Comparison of ENCODE assay signal across 20 cellular contexts in the genomic region with DNA sequence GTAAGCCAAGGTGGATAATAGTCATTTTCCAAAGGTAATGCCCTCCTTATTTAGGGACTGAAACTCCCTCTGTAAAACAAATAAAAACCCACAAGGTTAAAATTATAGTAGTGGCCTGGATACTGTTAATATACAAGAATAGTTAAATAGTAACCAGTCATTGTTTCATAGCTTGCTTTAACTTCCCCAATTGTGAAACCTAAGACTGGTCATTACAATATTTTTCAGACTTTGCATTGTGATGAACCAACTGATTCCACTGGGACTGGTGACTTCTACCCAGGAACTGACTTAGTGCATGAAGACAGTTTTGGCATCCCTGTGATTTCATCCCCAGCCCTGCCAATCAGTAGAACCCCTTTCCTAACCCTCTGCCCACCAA.
A peak's percentile ranks its signal among the peaks of the same experiment; 100 is the strongest.
DNase-seq lines count a peak whose midpoint lies in the region; TF ChIP-seq lines count a peak whose summit lies in the region.
"Had no signal": no experiment of that assay in that cellular context is flagged by ENCODE, and none has a peak within 500 bp of the region (broad histone marks: within the 10 kb centered on the region; RNA-seq: fewer than 3 reads in every experiment).

No MANE protein-coding gene starts in this region.

- intact Hi-C loops in MCF 10A (cut with micrococcal nuclease) (no loop called here), breast epithelium (cut with DNase I; ENCODE audit: low total_unique reads) (no loop called here)
- intact Hi-C loops in activated T-helper 2 cell treated with anti-CD3 and anti-CD28 coated beads, Interferon-gamma antibody, Interleukin-2, Interleukin-4, amounts not matched to agents 10 μg/mL and 5 μg/mL and 100 μg/mL, durations not matched to agents 14 hours and 24 hours and 36 hours (cut with micrococcal nuclease), result no loop called here

- H3K9me3 ChIP-seq in breast epithelium (peaks cover 0 to 12% of the 10 kb centered on the region in 2 donors), HUES6 (ENCODE audit: control insufficient read depth, insufficient read depth, low read depth, low read length) (peaks cover 16% of the 10 kb centered on the region; the same call in 1 of the 2 replicates), hepatocyte (ENCODE audit: low read depth) (no peaks in the 10 kb centered on the region)
- H3K9me3 ChIP-seq: SJCRH30 had no signal

- H3K9ac ChIP-seq in HUES6 (ENCODE audit: low read length), result no peak overlapping the region
- H3K9ac ChIP-seq: BLaER1 treated with 17β-estradiol and CSF1 and Interleukin-3, amounts not matched to agents 10 nM and 100 nM; KMS-11 had no signal

- H3K27me3 Mint-ChIP-seq in MCF 10A (ENCODE audit: insufficient read depth, unreplicated experiment) (no peaks in the 10 kb centered on the region), glutamatergic neuron (ENCODE audit: unreplicated experiment) (no peaks in the 10 kb centered on the region)
- no peaks in the 10 kb centered on the region for H3K27me3 Mint-ChIP-seq in activated T-helper 2 cell treated with anti-CD3 and anti-CD28 coated beads, Interferon-gamma antibody, Interleukin-2, Interleukin-4, amounts not matched to agents 10 μg/mL and 5 μg/mL and 100 μg/mL, durations not matched to agents 14 hours and 24 hours and 36 hours (ENCODE audit: low read depth)
- H3K27me3 Mint-ChIP-seq: IgD-negative memory B cell had no signal

- TF ChIP-seq CTCF in MCF 10A (IDR thresholded peaks at IDR 0.05; ENCODE audit: unreplicated experiment), result no peak
- no peak for TF ChIP-seq CTCF in breast epithelium (IDR thresholded peaks at IDR 0.05)
- TF ChIP-seq CTCF in hepatocyte (IDR thresholded peaks at IDR 0.05; ENCODE audit: poor library complexity), result no peak
- no peak for TF ChIP-seq CTCF in glutamatergic neuron (IDR thresholded peaks at IDR 0.05; ENCODE audit: partially characterized antibody, unreplicated experiment)

- H3K27ac ChIP-seq in breast epithelium (no peak overlapping the region), HUES6 (ENCODE audit: low read depth, low read length) (peak overlapping the region; percentile 47; the same call in 1 of the 2 replicates), hepatocyte (peak overlapping the region; percentile 68)
- H3K27ac ChIP-seq: KMS-11, SJCRH30 had no signal

- H3K9me3 Mint-ChIP-seq in MCF 10A (ENCODE audit: unreplicated experiment) (peaks cover 6% of the 10 kb centered on the region), glutamatergic neuron (ENCODE audit: unreplicated experiment) (peaks cover 1% of the 10 kb centered on the region)
- no peaks in the 10 kb centered on the region for H3K9me3 Mint-ChIP-seq in activated T-helper 2 cell treated with anti-CD3 and anti-CD28 coated beads, Interferon-gamma antibody, Interleukin-2, Interleukin-4, amounts not matched to agents 10 μg/mL and 5 μg/mL and 100 μg/mL, durations not matched to agents 14 hours and 24 hours and 36 hours

- BruUV-seq in MCF 10A (replicated peaks; lab: Mats Ljungman, UMichigan), result no TSS peak

- no peaks in the 10 kb centered on the region for H3K9me2 ChIP-seq in hepatocyte (replicated peaks; ENCODE audit: insufficient read depth)

- H3K36me3 ChIP-seq in breast epithelium, result no peaks in the 10 kb centered on the region
- H3K36me3 ChIP-seq in HUES6 (ENCODE audit: control insufficient read depth, insufficient read depth, low read length), result no peaks in the 10 kb centered on the region
- no peaks in the 10 kb centered on the region for H3K36me3 ChIP-seq in hepatocyte (replicated peaks; ENCODE audit: insufficient read depth, low read depth)
- H3K36me3 ChIP-seq: BLaER1 treated with 17β-estradiol and CSF1 and Interleukin-3, amounts not matched to agents 10 nM and 100 nM; SJCRH30 had no signal

- H3K27ac Mint-ChIP-seq in MCF 10A (ENCODE audit: low read depth, unreplicated experiment) (peak overlapping the region; percentile 87), glutamatergic neuron (ENCODE audit: unreplicated experiment) (no peak overlapping the region)
- H3K27ac Mint-ChIP-seq in activated T-helper 2 cell treated with anti-CD3 and anti-CD28 coated beads, Interferon-gamma antibody, Interleukin-2, Interleukin-4, amounts not matched to agents 10 μg/mL and 5 μg/mL and 100 μg/mL, durations not matched to agents 14 hours and 24 hours and 36 hours, result no peak overlapping the region
- H3K27ac Mint-ChIP-seq: CD4-positive, alpha-beta T cell; IgD-negative memory B cell had no signal

- H3K27me3 ChIP-seq in breast epithelium (no peaks in the 10 kb centered on the region), HUES6 (ENCODE audit: control insufficient read depth, insufficient read depth, low read length) (no peaks in the 10 kb centered on the region), hepatocyte (no peaks in the 10 kb centered on the region)
- H3K27me3 ChIP-seq: BLaER1 treated with 17β-estradiol and CSF1 and Interleukin-3, amounts not matched to agents 10 nM and 100 nM; SJCRH30 had no signal

- H4K20me1 ChIP-seq in hepatocyte (ENCODE audit: insufficient read depth, poor library complexity, severe bottlenecking), result no peaks in the 10 kb centered on the region
- H4K20me1 ChIP-seq: BLaER1 treated with 17β-estradiol and CSF1 and Interleukin-3, amounts not matched to agents 10 nM and 100 nM had no signal

- H3K79me2 ChIP-seq in hepatocyte, result no peaks in the 10 kb centered on the region

- H3K36me3 Mint-ChIP-seq in MCF 10A (ENCODE audit: insufficient read depth, unreplicated experiment), result no peaks in the 10 kb centered on the region
- no peaks in the 10 kb centered on the region for H3K36me3 Mint-ChIP-seq in glutamatergic neuron (ENCODE audit: unreplicated experiment)
- H3K36me3 Mint-ChIP-seq in activated T-helper 2 cell treated with anti-CD3 and anti-CD28 coated beads, Interferon-gamma antibody, Interleukin-2, Interleukin-4, amounts not matched to agents 10 μg/mL and 5 μg/mL and 100 μg/mL, durations not matched to agents 14 hours and 24 hours and 36 hours (ENCODE audit: low read depth), result no peaks in the 10 kb centered on the region
- H3K36me3 Mint-ChIP-seq: IgD-negative memory B cell had no signal

- POLR2A ChIA-PET in MCF 10A (lab: Yijun Ruan, JAX), result interaction anchor here (0.6 to 1.3 kb wide), 3 partner anchors 17 to 581 kb away, joined by 3 to 4 read pairs (median 3); no protein-coding TSS in a partner anchor

- H3K4me1 ChIP-seq in breast epithelium, result no peaks in the 10 kb centered on the region
- peaks cover 35% of the 10 kb centered on the region for H3K4me1 ChIP-seq in HUES6 (ENCODE audit: control insufficient read depth, insufficient read depth, low read length)
- H3K4me1 ChIP-seq in hepatocyte (ENCODE audit: insufficient read depth), result no peaks in the 10 kb centered on the region
- H3K4me1 ChIP-seq: SJCRH30 had no signal

- DNase-seq in MCF 10A (ENCODE audit: unreplicated experiment) (no peak), breast epithelium (ENCODE audit: low spot score in 2 of 2) (no peak), hepatocyte (ENCODE audit: low spot score) (no peak), 8988T (no peak), glutamatergic neuron (no peak), NCI-H2227 treated with DMSO at 0.1 percent for 48 hours (lab: John Stamatoyannopoulos, UW) (no peak)
- no peak for DNase-seq in activated T-helper 2 cell treated with anti-CD3 and anti-CD28 coated beads, Interferon-gamma antibody, Interleukin-2, Interleukin-4, amounts not matched to agents 10 μg/mL and 5 μg/mL and 100 μg/mL, durations not matched to agents 14 hours and 24 hours and 36 hours (ENCODE audit: low spot score)
- DNase-seq: CD4-positive, alpha-beta T cell; NCI-H1436 treated with DMSO at 0.1 percent for 48 hours; NCI-H187 treated with DMSO at 0.1 percent for 48 hours; NCI-H446 treated with DMSO at 0.1 percent for 48 hours; NCI-H526; NCI-H82; NK-92 treated with Interleukin-12 subunit alpha and Interleukin-12 subunit beta, amount 100 ng/mL, for 24 hours; PC-3 had no signal

- H3K4me1 Mint-ChIP-seq in MCF 10A (ENCODE audit: insufficient read depth, unreplicated experiment) (peaks cover 10% of the 10 kb centered on the region), glutamatergic neuron (ENCODE audit: low read depth, unreplicated experiment) (no peaks in the 10 kb centered on the region)
- no peaks in the 10 kb centered on the region for H3K4me1 Mint-ChIP-seq in activated T-helper 2 cell treated with anti-CD3 and anti-CD28 coated beads, Interferon-gamma antibody, Interleukin-2, Interleukin-4, amounts not matched to agents 10 μg/mL and 5 μg/mL and 100 μg/mL, durations not matched to agents 14 hours and 24 hours and 36 hours (ENCODE audit: low read depth)
- H3K4me1 Mint-ChIP-seq: IgD-negative memory B cell had no signal

- no peak for TF ChIP-seq POLR2A in breast epithelium (IDR thresholded peaks at IDR 0.05)

- CTCF ChIA-PET in MCF 10A (lab: Yijun Ruan, JAX), result interaction anchor here (0.6 kb wide), 1 partner anchor 34 kb away, joined by 3 read pairs; no protein-coding TSS in a partner anchor

- no peak overlapping the region for H3K4me2 ChIP-seq in hepatocyte
- H3K4me2 ChIP-seq: KMS-11 had no signal

- no peak overlapping the region for H2AFZ ChIP-seq in hepatocyte

- H3K4me3 Mint-ChIP-seq in MCF 10A (ENCODE audit: unreplicated experiment) (no peak overlapping the region), glutamatergic neuron (ENCODE audit: unreplicated experiment) (no peak overlapping the region)
- no peak overlapping the region for H3K4me3 Mint-ChIP-seq in activated T-helper 2 cell treated with anti-CD3 and anti-CD28 coated beads, Interferon-gamma antibody, Interleukin-2, Interleukin-4, amounts not matched to agents 10 μg/mL and 5 μg/mL and 100 μg/mL, durations not matched to agents 14 hours and 24 hours and 36 hours (ENCODE audit: low read depth)
- H3K4me3 Mint-ChIP-seq: CD4-positive, alpha-beta T cell; IgD-negative memory B cell had no signal

- no peak overlapping the region for H3K4me3 ChIP-seq in breast epithelium
- no peak overlapping the region for H3K4me3 ChIP-seq in HUES6 (ENCODE audit: low read depth, low read length)
- no peak overlapping the region for H3K4me3 ChIP-seq in hepatocyte
- H3K4me3 ChIP-seq: BLaER1 treated with 17β-estradiol and CSF1 and Interleukin-3, amounts not matched to agents 10 nM and 100 nM; SJCRH30 had no signal

Comparison
In these comparisons a context has a peak if more than half of its experiments do, and no peak if none do; other contexts are left out.
1. H3K27ac ChIP-seq: peak in HUES6 (single experiment) and hepatocyte (single experiment); none in breast epithelium (0 of 2).